12 cellular contexts compared by ENCODE assay signal in the genomic region with DNA sequence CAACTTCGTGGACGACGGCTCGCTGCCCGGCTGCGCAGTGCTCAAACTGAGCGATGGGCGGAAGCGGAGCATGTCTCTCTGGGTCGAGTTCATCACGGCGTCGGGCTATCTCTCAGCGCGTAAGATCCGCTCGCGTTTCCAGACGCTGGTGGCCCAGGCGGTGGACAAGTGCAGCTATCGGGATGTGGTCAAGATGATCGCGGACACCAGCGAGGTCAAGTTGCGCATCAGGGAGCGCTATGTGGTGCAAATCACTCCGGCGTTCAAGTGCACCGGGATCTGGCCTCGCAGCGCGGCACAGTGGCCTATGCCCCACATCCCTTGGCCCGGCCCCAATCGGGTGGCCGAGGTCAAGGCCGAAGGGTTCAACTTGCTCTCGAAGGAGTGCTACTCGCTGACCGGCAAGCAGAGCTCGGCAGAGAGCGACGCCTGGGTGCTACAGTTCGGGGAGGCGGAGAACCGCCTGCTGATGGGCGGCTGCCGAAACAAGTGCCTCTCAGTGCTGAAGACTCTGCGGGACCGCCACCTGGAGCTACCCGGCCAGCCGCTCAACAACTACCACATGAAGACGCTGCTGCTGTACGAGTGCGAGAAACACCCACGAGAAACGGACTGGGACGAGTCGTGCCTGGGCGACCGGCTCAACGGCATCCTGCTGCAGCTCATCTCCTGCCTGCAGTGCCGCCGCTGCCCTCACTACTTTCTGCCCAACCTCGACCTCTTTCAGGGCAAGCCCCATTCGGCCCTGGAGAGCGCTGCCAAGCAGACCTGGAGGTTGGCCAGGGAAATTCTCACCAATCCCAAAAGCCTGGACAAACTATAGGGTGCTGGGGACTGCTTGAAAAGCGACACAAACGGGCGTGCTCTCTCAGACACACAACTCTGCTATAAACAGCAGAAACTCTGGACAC. TPM values are rescaled to one million over a fixed set of nuclear protein-coding genes. Genes with fewer than 3 reads are reported as not detected.
DNase-seq lines count a peak whose midpoint lies in the region; TF ChIP-seq lines count a peak whose summit lies in the region.
"Had no signal": no experiment of that assay in that cellular context is flagged by ENCODE, and none has a peak within 500 bp of the region (broad histone marks: within the 10 kb centered on the region; RNA-seq: fewer than 3 reads in every experiment).

No MANE protein-coding gene starts in this region.

- TF ChIP-seq CTCF in BE2C (IDR thresholded peaks at IDR 0.05; ENCODE audit: low read depth, low read length) = 0 out of 2 replicates have a peak, but pooled peaks have one; percentile 4
- no peak for TF ChIP-seq CTCF in ascending aorta (IDR thresholded peaks at IDR 0.05)
- no peak for TF ChIP-seq CTCF in right atrium auricular region (IDR thresholded peaks at IDR 0.05)
- no peak for TF ChIP-seq CTCF in osteoblast (IDR thresholded peaks at IDR 0.05; ENCODE audit: extremely low read depth, low read depth, low read length)

- H3K27me3 ChIP-seq in BE2C (no peaks in the 10 kb centered on the region), ascending aorta (no peaks in the 10 kb centered on the region), right atrium auricular region (no peaks in the 10 kb centered on the region), osteoblast (ENCODE audit: insufficient read depth, low read length) (no peaks in the 10 kb centered on the region)
- H3K27me3 ChIP-seq: BLaER1 treated with 17β-estradiol and CSF1 and Interleukin-3, amounts not matched to agents 10 nM and 100 nM had no signal

- intact Hi-C loops in ascending aorta (cut with DNase I) = loop anchor here (5.0 kb wide), 1 partner anchor 286 kb away; no protein-coding TSS in a partner anchor

- H3K79me2 ChIP-seq in osteoblast (ENCODE audit: insufficient read depth, low read length) = peaks cover 91% of the 10 kb centered on the region

- H3K9me3 ChIP-seq in BE2C (no peaks in the 10 kb centered on the region), ascending aorta (no peaks in the 10 kb centered on the region), right atrium auricular region (no peaks in the 10 kb centered on the region), osteoblast (ENCODE audit: low read depth, low read length) (no peaks in the 10 kb centered on the region)

- H3K4me2 ChIP-seq in osteoblast (ENCODE audit: insufficient read depth, low read length) = peak overlapping the region; percentile 77
- H3K4me2 ChIP-seq: BLaER1 treated with 17β-estradiol and CSF1 and Interleukin-3, amounts not matched to agents 10 nM and 100 nM had no signal

- no peak overlapping the region for H3K27ac ChIP-seq in ascending aorta
- no peak overlapping the region for H3K27ac ChIP-seq in right atrium auricular region
- H3K27ac ChIP-seq in osteoblast (ENCODE audit: low read depth, low read length) = peak overlapping the region; percentile 53
- H3K27ac ChIP-seq: BLaER1 treated with 17β-estradiol and CSF1 and Interleukin-3, amounts not matched to agents 10 nM and 100 nM had no signal

- peak; percentile 68 for DNase-seq in BE2C
- no peak for DNase-seq in ascending aorta (ENCODE audit: low spot score in 2 of 2)
- DNase-seq in right atrium auricular region (ENCODE audit: low spot score) = no peak
- peak; percentile 71 for DNase-seq in osteoblast (ENCODE audit: insufficient read length, low spot score, missing footprints)
- no peak for DNase-seq in GM19240 (ENCODE audit: insufficient read length, low spot score)
- no peak for DNase-seq in iPS-NIHi11 (ENCODE audit: low spot score)
- no peak for DNase-seq in T1000 (lab: John Stamatoyannopoulos, UW)
- DNase-seq in stimulated activated CD4-positive, alpha-beta T cell treated with anti-CD3 and anti-CD28 coated beads, Interleukin-1b, Interleukin-23, amount 100 ng/mL, for 48 hours = no peak
- DNase-seq: KG1 had no signal

- H2AFZ ChIP-seq in osteoblast (ENCODE audit: low read length) = peak overlapping the region; percentile 79

- H3K4me3 ChIP-seq in BE2C (ENCODE audit: low read depth, low read length) = peak overlapping the region; percentile 91
- peak overlapping the region; percentile 18 to 51 for H3K4me3 ChIP-seq in ascending aorta
- peak overlapping the region; percentile 28 to 51 for H3K4me3 ChIP-seq in right atrium auricular region
- peak overlapping the region; percentile 84 for H3K4me3 ChIP-seq in osteoblast (ENCODE audit: insufficient read depth, low read length)

- H3K36me3 ChIP-seq in BE2C (peaks cover 64% of the 10 kb centered on the region), ascending aorta (no peaks in the 10 kb centered on the region), right atrium auricular region (no peaks in the 10 kb centered on the region), osteoblast (ENCODE audit: insufficient read depth, low read length) (peaks cover 3% of the 10 kb centered on the region)

- no peaks in the 10 kb centered on the region for H3K4me1 ChIP-seq in BE2C
- no peaks in the 10 kb centered on the region for H3K4me1 ChIP-seq in ascending aorta
- H3K4me1 ChIP-seq in right atrium auricular region = peaks cover 0 to 17% of the 10 kb centered on the region in 2 donors
- H3K4me1 ChIP-seq in osteoblast (ENCODE audit: insufficient read depth, low read length) = peaks cover 4% of the 10 kb centered on the region
- H3K4me1 ChIP-seq: BLaER1 treated with 17β-estradiol and CSF1 and Interleukin-3, amounts not matched to agents 10 nM and 100 nM had no signal

- no peaks in the 10 kb centered on the region for H4K20me1 ChIP-seq in osteoblast (ENCODE audit: insufficient read depth, low read length)
- H4K20me1 ChIP-seq: BLaER1 treated with 17β-estradiol and CSF1 and Interleukin-3, amounts not matched to agents 10 nM and 100 nM had no signal

RNA-seq across cellular contexts. Expression of gene MAB21L2, which starts 1.6 kb away (rescaled TPM):
- 167 TPM for polyA plus RNA-seq in BE2C (2012; ENCODE audit: insufficient read depth, insufficient read length, low read depth)
- not detected for total RNA-seq in ascending aorta
- total RNA-seq in right atrium auricular region = 1 to 10 TPM; 1.6 to 7.3 TPM
- 33.3 and 40.5 TPM in 2 replicates for total RNA-seq in osteoblast
- total RNA-seq: bronchial epithelial cell, lower leg skin had no signal

Comparison
In these comparisons a context has a peak if more than half of its experiments do, and no peak if none do; other contexts are left out.
1. DNase-seq: peak in BE2C (single experiment) and osteoblast (single experiment); none in ascending aorta (0 of 2), right atrium auricular region (single experiment), GM19240 (single experiment), iPS-NIHi11 (single experiment), T1000 (single experiment) and stimulated activated CD4-positive, alpha-beta T cell treated with anti-CD3 and anti-CD28 coated beads, Interleukin-1b, Interleukin-23, amount 100 ng/mL, for 48 hours (single experiment).
2. H3K4me3 ChIP-seq: peak in every context shown above with its lines; median percentile 91 in BE2C; 84 in osteoblast; 40 in right atrium auricular region; 34 in ascending aorta.